ENCODE assay signal across 2 cellular contexts in the genomic region with DNA sequence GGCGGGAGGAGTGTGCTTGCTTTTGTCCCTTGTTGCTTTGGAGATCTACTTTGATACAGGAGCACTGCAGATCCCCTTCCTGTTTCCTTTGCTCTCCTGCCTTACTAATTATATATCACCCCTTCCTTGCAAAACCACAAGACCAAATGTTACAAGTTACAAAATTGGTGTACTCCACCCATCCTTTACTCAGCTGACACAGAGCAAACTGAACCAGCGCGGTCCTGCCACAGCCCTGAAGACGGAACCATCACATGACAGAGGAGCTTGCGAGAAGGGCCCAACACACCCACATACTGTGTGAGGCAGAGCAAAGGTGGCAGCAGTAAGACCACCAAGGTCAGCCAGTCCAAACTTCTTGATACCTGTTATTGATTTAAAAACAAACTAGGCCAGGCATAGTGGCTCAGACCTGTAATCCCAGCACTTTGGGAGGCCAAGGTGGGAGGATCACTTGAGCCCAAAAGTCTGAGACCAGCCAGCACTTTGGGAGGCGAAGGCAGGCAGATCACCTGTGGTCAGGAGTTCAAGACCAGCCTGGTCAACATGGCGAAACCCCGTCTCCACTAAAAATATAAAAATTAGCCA.
TF ChIP-seq lines count a peak whose summit lies in the region.

No MANE protein-coding gene starts in this region.

TF ChIP-seq in HCT116, 20 proteins besides CTCF, POLR2A, EP300 and RAD21 (continued from another document):
- TF ChIP-seq, protein P1, sequence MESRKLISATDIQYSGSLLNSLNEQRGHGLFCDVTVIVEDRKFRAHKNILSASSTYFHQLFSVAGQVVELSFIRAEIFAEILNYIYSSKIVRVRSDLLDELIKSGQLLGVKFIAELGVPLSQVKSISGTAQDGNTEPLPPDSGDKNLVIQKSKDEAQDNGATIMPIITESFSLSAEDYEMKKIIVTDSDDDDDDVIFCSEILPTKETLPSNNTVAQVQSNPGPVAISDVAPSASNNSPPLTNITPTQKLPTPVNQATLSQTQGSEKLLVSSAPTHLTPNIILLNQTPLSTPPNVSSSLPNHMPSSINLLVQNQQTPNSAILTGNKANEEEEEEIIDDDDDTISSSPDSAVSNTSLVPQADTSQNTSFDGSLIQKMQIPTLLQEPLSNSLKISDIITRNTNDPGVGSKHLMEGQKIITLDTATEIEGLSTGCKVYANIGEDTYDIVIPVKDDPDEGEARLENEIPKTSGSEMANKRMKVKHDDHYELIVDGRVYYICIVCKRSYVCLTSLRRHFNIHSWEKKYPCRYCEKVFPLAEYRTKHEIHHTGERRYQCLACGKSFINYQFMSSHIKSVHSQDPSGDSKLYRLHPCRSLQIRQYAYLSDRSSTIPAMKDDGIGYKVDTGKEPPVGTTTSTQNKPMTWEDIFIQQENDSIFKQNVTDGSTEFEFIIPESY (IDR thresholded peaks at IDR 0.05; ENCODE audit: extremely low read depth, insufficient replicate concordance, low read length): no peak
- no peak for TF ChIP-seq FOSL1 (IDR thresholded peaks at IDR 0.05; ENCODE audit: low read depth)
- TF ChIP-seq POLR2AphosphoS5 (IDR thresholded peaks at IDR 0.05; ENCODE audit: low read depth, low read length): no peak
- no peak for TF ChIP-seq SP1 (IDR thresholded peaks at IDR 0.05; ENCODE audit: low read depth)
- TF ChIP-seq SRF (IDR thresholded peaks at IDR 0.05; ENCODE audit: low read depth): no peak
- no peak for TF ChIP-seq SIN3A (IDR thresholded peaks at IDR 0.05; ENCODE audit: low read depth)
- TF ChIP-seq, protein P2, sequence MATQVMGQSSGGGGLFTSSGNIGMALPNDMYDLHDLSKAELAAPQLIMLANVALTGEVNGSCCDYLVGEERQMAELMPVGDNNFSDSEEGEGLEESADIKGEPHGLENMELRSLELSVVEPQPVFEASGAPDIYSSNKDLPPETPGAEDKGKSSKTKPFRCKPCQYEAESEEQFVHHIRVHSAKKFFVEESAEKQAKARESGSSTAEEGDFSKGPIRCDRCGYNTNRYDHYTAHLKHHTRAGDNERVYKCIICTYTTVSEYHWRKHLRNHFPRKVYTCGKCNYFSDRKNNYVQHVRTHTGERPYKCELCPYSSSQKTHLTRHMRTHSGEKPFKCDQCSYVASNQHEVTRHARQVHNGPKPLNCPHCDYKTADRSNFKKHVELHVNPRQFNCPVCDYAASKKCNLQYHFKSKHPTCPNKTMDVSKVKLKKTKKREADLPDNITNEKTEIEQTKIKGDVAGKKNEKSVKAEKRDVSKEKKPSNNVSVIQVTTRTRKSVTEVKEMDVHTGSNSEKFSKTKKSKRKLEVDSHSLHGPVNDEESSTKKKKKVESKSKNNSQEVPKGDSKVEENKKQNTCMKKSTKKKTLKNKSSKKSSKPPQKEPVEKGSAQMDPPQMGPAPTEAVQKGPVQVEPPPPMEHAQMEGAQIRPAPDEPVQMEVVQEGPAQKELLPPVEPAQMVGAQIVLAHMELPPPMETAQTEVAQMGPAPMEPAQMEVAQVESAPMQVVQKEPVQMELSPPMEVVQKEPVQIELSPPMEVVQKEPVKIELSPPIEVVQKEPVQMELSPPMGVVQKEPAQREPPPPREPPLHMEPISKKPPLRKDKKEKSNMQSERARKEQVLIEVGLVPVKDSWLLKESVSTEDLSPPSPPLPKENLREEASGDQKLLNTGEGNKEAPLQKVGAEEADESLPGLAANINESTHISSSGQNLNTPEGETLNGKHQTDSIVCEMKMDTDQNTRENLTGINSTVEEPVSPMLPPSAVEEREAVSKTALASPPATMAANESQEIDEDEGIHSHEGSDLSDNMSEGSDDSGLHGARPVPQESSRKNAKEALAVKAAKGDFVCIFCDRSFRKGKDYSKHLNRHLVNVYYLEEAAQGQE (IDR thresholded peaks at IDR 0.05; ENCODE audit: low read depth): no peak
- no peak for TF ChIP-seq ATF3 (IDR thresholded peaks at IDR 0.05)
- no peak for TF ChIP-seq EGR1 (IDR thresholded peaks at IDR 0.05; ENCODE audit: low read depth)
- TF ChIP-seq YY1 (IDR thresholded peaks at IDR 0.05; ENCODE audit: extremely low read depth, insufficient replicate concordance, low read depth, low read length): no peak

TF ChIP-seq in GM23338, 12 proteins besides CTCF, POLR2A, EP300 and RAD21 (continued from another document):
- TF ChIP-seq, protein P2 (IDR thresholded peaks at IDR 0.05; ENCODE audit: unreplicated experiment): no peak
- no peak for TF ChIP-seq STAT1 (IDR thresholded peaks at IDR 0.05; ENCODE audit: unreplicated experiment)
- no peak for TF ChIP-seq JUNB (IDR thresholded peaks at IDR 0.05; ENCODE audit: unreplicated experiment)
- TF ChIP-seq ZNF331 (CRISPR knock-in tag; IDR thresholded peaks at IDR 0.05; ENCODE audit: low read depth): no peak
- TF ChIP-seq EZH2 (IDR thresholded peaks at IDR 0.05; ENCODE audit: low read depth, unreplicated experiment): no peak
- no peak for TF ChIP-seq CREB1 (CRISPR knock-in tag; IDR thresholded peaks at IDR 0.05; ENCODE audit: low read depth)
- no peak for TF ChIP-seq ZNF114 (CRISPR knock-in tag; IDR thresholded peaks at IDR 0.05)
- no peak for TF ChIP-seq NANOG (IDR thresholded peaks at IDR 0.05; ENCODE audit: borderline replicate concordance)
- TF ChIP-seq, protein P3, sequence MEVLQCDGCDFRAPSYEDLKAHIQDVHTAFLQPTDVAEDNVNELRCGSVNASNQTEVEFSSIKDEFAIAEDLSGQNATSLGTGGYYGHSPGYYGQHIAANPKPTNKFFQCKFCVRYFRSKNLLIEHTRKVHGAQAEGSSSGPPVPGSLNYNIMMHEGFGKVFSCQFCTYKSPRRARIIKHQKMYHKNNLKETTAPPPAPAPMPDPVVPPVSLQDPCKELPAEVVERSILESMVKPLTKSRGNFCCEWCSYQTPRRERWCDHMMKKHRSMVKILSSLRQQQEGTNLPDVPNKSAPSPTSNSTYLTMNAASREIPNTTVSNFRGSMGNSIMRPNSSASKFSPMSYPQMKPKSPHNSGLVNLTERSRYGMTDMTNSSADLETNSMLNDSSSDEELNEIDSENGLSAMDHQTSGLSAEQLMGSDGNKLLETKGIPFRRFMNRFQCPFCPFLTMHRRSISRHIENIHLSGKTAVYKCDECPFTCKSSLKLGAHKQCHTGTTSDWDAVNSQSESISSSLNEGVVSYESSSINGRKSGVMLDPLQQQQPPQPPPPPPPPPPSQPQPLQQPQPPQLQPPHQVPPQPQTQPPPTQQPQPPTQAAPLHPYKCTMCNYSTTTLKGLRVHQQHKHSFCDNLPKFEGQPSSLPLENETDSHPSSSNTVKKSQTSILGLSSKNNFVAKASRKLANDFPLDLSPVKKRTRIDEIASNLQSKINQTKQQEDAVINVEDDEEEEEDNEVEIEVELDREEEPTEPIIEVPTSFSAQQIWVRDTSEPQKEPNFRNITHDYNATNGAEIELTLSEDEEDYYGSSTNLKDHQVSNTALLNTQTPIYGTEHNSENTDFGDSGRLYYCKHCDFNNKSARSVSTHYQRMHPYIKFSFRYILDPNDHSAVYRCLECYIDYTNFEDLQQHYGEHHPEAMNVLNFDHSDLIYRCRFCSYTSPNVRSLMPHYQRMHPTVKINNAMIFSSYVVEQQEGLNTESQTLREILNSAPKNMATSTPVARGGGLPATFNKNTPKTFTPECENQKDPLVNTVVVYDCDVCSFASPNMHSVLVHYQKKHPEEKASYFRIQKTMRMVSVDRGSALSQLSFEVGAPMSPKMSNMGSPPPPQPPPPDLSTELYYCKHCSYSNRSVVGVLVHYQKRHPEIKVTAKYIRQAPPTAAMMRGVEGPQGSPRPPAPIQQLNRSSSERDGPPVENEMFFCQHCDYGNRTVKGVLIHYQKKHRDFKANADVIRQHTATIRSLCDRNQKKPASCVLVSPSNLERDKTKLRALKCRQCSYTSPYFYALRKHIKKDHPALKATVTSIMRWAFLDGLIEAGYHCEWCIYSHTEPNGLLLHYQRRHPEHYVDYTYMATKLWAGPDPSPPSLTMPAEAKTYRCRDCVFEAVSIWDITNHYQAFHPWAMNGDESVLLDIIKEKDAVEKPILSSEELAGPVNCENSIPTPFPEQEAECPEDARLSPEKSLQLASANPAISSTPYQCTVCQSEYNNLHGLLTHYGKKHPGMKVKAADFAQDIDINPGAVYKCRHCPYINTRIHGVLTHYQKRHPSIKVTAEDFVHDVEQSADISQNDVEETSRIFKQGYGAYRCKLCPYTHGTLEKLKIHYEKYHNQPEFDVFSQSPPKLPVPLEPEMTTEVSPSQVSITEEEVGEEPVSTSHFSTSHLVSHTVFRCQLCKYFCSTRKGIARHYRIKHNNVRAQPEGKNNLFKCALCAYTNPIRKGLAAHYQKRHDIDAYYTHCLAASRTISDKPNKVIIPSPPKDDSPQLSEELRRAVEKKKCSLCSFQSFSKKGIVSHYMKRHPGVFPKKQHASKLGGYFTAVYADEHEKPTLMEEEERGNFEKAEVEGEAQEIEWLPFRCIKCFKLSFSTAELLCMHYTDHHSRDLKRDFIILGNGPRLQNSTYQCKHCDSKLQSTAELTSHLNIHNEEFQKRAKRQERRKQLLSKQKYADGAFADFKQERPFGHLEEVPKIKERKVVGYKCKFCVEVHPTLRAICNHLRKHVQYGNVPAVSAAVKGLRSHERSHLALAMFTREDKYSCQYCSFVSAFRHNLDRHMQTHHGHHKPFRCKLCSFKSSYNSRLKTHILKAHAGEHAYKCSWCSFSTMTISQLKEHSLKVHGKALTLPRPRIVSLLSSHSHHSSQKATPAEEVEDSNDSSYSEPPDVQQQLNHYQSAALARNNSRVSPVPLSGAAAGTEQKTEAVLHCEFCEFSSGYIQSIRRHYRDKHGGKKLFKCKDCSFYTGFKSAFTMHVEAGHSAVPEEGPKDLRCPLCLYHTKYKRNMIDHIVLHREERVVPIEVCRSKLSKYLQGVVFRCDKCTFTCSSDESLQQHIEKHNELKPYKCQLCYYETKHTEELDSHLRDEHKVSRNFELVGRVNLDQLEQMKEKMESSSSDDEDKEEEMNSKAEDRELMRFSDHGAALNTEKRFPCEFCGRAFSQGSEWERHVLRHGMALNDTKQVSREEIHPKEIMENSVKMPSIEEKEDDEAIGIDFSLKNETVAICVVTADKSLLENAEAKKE (CRISPR knock-in tag; IDR thresholded peaks at IDR 0.05): no peak
- TF ChIP-seq POLR2AphosphoS5 (IDR thresholded peaks at IDR 0.05; ENCODE audit: low read depth): no peak
